ENCODE assay signal across 1 cellular context in genomic region chr12:34022079-34022830, GRCh38.
TF ChIP-seq lines count a peak whose summit lies in the region.

A gene with protein sequence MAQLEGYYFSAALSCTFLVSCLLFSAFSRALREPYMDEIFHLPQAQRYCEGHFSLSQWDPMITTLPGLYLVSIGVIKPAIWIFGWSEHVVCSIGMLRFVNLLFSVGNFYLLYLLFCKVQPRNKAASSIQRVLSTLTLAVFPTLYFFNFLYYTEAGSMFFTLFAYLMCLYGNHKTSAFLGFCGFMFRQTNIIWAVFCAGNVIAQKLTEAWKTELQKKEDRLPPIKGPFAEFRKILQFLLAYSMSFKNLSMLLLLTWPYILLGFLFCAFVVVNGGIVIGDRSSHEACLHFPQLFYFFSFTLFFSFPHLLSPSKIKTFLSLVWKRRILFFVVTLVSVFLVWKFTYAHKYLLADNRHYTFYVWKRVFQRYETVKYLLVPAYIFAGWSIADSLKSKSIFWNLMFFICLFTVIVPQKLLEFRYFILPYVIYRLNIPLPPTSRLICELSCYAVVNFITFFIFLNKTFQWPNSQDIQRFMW (plus strand): TSS chr12:34022496. CDS start chr12:34022600, 104 bp downstream.

TF ChIP-seq in HepG2, 621 proteins besides CTCF, POLR2A, EP300 and RAD21 (continued from another document and continues in another):
- TF ChIP-seq ZNF597 (CRISPR knock-in tag; IDR thresholded peaks at IDR 0.05) = no peak
- peak; percentile 98 for TF ChIP-seq ZMYM4 (CRISPR knock-in tag; IDR thresholded peaks at IDR 0.05)
- TF ChIP-seq RBM22 (optimal IDR thresholded peaks at IDR 0.05; ENCODE audit: low read length) = no peak
- peak; percentile 75; the same call in 1 of the 2 replicates for TF ChIP-seq NFKB2 (CRISPR knock-in tag; IDR thresholded peaks at IDR 0.05; ENCODE audit: borderline replicate concordance)
- TF ChIP-seq SNAPC5 (CRISPR knock-in tag; IDR thresholded peaks at IDR 0.05; ENCODE audit: borderline replicate concordance) = no peak
- TF ChIP-seq, protein P1, sequence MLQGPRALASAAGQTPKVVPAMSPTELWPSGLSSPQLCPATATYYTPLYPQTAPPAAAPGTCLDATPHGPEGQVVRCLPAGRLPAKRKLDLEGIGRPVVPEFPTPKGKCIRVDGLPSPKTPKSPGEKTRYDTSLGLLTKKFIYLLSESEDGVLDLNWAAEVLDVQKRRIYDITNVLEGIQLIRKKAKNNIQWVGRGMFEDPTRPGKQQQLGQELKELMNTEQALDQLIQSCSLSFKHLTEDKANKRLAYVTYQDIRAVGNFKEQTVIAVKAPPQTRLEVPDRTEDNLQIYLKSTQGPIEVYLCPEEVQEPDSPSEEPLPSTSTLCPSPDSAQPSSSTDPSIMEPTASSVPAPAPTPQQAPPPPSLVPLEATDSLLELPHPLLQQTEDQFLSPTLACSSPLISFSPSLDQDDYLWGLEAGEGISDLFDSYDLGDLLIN (CRISPR knock-in tag; IDR thresholded peaks at IDR 0.05; ENCODE audit: borderline replicate concordance) = no peak
- TF ChIP-seq, protein P2, sequence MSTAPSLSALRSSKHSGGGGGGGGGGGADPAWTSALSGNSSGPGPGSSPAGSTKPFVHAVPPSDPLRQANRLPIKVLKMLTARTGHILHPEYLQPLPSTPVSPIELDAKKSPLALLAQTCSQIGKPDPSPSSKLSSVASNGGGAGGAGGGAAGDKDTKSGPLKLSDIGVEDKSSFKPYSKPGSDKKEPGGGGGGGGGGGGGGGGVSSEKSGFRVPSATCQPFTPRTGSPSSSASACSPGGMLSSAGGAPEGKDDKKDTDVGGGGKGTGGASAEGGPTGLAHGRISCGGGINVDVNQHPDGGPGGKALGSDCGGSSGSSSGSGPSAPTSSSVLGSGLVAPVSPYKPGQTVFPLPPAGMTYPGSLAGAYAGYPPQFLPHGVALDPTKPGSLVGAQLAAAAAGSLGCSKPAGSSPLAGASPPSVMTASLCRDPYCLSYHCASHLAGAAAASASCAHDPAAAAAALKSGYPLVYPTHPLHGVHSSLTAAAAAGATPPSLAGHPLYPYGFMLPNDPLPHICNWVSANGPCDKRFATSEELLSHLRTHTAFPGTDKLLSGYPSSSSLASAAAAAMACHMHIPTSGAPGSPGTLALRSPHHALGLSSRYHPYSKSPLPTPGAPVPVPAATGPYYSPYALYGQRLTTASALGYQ (CRISPR knock-in tag; IDR thresholded peaks at IDR 0.05) = no peak
- no peak for TF ChIP-seq MTF2 (CRISPR knock-in tag; IDR thresholded peaks at IDR 0.05; ENCODE audit: borderline replicate concordance)
- TF ChIP-seq MXD3 (CRISPR knock-in tag; IDR thresholded peaks at IDR 0.05) = no peak
- TF ChIP-seq ZNF17 (CRISPR knock-in tag; IDR thresholded peaks at IDR 0.05) = no peak
- no peak for TF ChIP-seq PAX8 (CRISPR knock-in tag; IDR thresholded peaks at IDR 0.05; ENCODE audit: borderline replicate concordance)
- TF ChIP-seq SNRNP70 (IDR thresholded peaks at IDR 0.05; ENCODE audit: low read depth, low read length) = no peak
- TF ChIP-seq PCBP1 (IDR thresholded peaks at IDR 0.05; ENCODE audit: borderline replicate concordance, low read depth, low read length) = 0 out of 2 replicates have a peak, but pooled peaks have one; percentile 71
- no peak for TF ChIP-seq ZNF3 (CRISPR knock-in tag; IDR thresholded peaks at IDR 0.05)
- TF ChIP-seq SAFB2 (CRISPR knock-in tag; IDR thresholded peaks at IDR 0.05; ENCODE audit: borderline replicate concordance, low read depth) = no peak
- peak; percentile 40; the same call in 1 of the 2 replicates for TF ChIP-seq ZNF414 (CRISPR knock-in tag; IDR thresholded peaks at IDR 0.05)
- TF ChIP-seq ZNF652 (CRISPR knock-in tag; IDR thresholded peaks at IDR 0.05; ENCODE audit: borderline replicate concordance, low read depth) = no peak; the same call in 1 of the 2 replicates
- peak; percentile 30; the same call in 1 of the 2 replicates for TF ChIP-seq ZNF749 (CRISPR knock-in tag; IDR thresholded peaks at IDR 0.05; ENCODE audit: borderline replicate concordance)
- no peak for TF ChIP-seq TIGD3 (CRISPR knock-in tag; IDR thresholded peaks at IDR 0.05; ENCODE audit: borderline replicate concordance)
- no peak for TF ChIP-seq HNRNPH1 (optimal IDR thresholded peaks at IDR 0.05; ENCODE audit: low read depth, low read length)
- no peak for TF ChIP-seq PAWR (CRISPR knock-in tag; IDR thresholded peaks at IDR 0.05; ENCODE audit: borderline replicate concordance)
- TF ChIP-seq CBX1 (IDR thresholded peaks at IDR 0.05; ENCODE audit: low read depth) = peak; percentile 89
- TF ChIP-seq IKZF1 (IDR thresholded peaks at IDR 0.05) = no peak
- 0 out of 2 replicates have a peak, but pooled peaks have one; percentile 57 for TF ChIP-seq ZNF33A (CRISPR knock-in tag; IDR thresholded peaks at IDR 0.05; ENCODE audit: borderline replicate concordance)
- no peak for TF ChIP-seq NFE2L2 (IDR thresholded peaks at IDR 0.05; ENCODE audit: low read length)
- TF ChIP-seq MXD1 (CRISPR knock-in tag; IDR thresholded peaks at IDR 0.05) = no peak
- no peak for TF ChIP-seq ZKSCAN5 (CRISPR knock-in tag; IDR thresholded peaks at IDR 0.05)
- TF ChIP-seq ZNF609 (CRISPR knock-in tag; IDR thresholded peaks at IDR 0.05; ENCODE audit: borderline replicate concordance) = no peak
- TF ChIP-seq ZZZ3 (CRISPR knock-in tag; IDR thresholded peaks at IDR 0.05; ENCODE audit: borderline replicate concordance) = peak; percentile 91; the same call in 1 of the 2 replicates
- TF ChIP-seq REST (IDR thresholded peaks at IDR 0.05; ENCODE audit: borderline replicate concordance in 1 of 2, low read depth in 1 of 2, low read length in 2 of 2) = no peak; a peak in 1 of 4 replicates
- peak in 1 of 2 experiments; percentile 88; a peak in 2 of 4 replicates for TF ChIP-seq KLF16 (CRISPR knock-in tag; IDR thresholded peaks at IDR 0.05)
- no peak for TF ChIP-seq ZSCAN29 (CRISPR knock-in tag; conservative IDR thresholded peaks at IDR 0.05)
- TF ChIP-seq U2AF2 (IDR thresholded peaks at IDR 0.05; ENCODE audit: low read depth, low read length) = no peak
- no peak; the same call in 1 of the 2 replicates for TF ChIP-seq GLI4 (CRISPR knock-in tag; IDR thresholded peaks at IDR 0.05; ENCODE audit: borderline replicate concordance)
- no peak for TF ChIP-seq FOXP1 (IDR thresholded peaks at IDR 0.05)
- TF ChIP-seq FOXP1 (CRISPR knock-in tag; IDR thresholded peaks at IDR 0.05) = peak; percentile 61
- no peak for TF ChIP-seq MTERF4 (CRISPR knock-in tag; IDR thresholded peaks at IDR 0.05)
- no peak for TF ChIP-seq EZH2 (conservative IDR thresholded peaks at IDR 0.05; ENCODE audit: low read depth, low read length)
- TF ChIP-seq SRSF9 (IDR thresholded peaks at IDR 0.05; ENCODE audit: borderline replicate concordance, insufficient read depth, low read depth, low read length, poor library complexity, severe bottlenecking) = no peak
- no peak for TF ChIP-seq FOXM1 (CRISPR knock-in tag; IDR thresholded peaks at IDR 0.05)
- TF ChIP-seq, protein P3, sequence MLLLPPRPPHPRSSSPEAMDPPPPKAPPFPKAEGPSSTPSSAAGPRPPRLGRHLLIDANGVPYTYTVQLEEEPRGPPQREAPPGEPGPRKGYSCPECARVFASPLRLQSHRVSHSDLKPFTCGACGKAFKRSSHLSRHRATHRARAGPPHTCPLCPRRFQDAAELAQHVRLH (CRISPR knock-in tag; IDR thresholded peaks at IDR 0.05; ENCODE audit: borderline replicate concordance, low read depth) = peak; percentile 77; the same call in 1 of the 2 replicates
- TF ChIP-seq ZSCAN21 (CRISPR knock-in tag; IDR thresholded peaks at IDR 0.05; ENCODE audit: borderline replicate concordance) = 0 out of 2 replicates have a peak, but pooled peaks have one; percentile 54
- TF ChIP-seq ZNF441 (CRISPR knock-in tag; IDR thresholded peaks at IDR 0.05; ENCODE audit: borderline replicate concordance) = no peak
